In genomic region chr1:98077691-98078090, GRCh38 we compare ENCODE assay signal across 18 cellular contexts.
"Had no signal": no experiment of that assay in that cellular context is flagged by ENCODE, and none has a peak within 500 bp of the region (broad histone marks: within the 10 kb centered on the region; RNA-seq: fewer than 3 reads in every experiment).

No MANE protein-coding gene starts in this region.

- H3K4me3 ChIP-seq: lung had no signal

- H3K4me1 Mint-ChIP-seq: activated B cell treated with CpG ODN at 0.5 μM for 24 hours; activated CD4-positive, alpha-beta memory T cell treated with anti-CD3 and anti-CD28 coated beads, Interleukin-2, amount 10 ng/mL, durations not matched to agents 7 days and 5 days; activated T-helper 17 cell treated with anti-CD3 and anti-CD28 coated beads, Interleukin-2, amount 50 U/mL, for 72 hours; stimulated activated naive B cell treated with anti-CD40 and anti-IgM and Interleukin-4, amounts not matched to agents 10 μg/mL and 1 μg/mL and 100 μg/mL, for 72 hours had no signal

- ATAC-seq: activated T-helper 17 cell treated with anti-CD3 and anti-CD28 coated beads, Interleukin-2, amount 50 U/mL, for 72 hours; effector memory CD8-positive, alpha-beta T cell; left lobe of liver; stimulated activated naive B cell treated with anti-CD40 and anti-IgM and Interleukin-4, amounts not matched to agents 10 μg/mL and 1 μg/mL and 100 μg/mL, for 72 hours had no signal

- H3K4me3 Mint-ChIP-seq: activated B cell treated with CpG ODN at 0.5 μM for 24 hours; activated CD4-positive, alpha-beta memory T cell treated with anti-CD3 and anti-CD28 coated beads, Interleukin-2, amount 10 ng/mL, durations not matched to agents 7 days and 5 days; activated naive CD8-positive, alpha-beta T cell treated with anti-CD3 and anti-CD28 coated beads for 36 hours; activated T-helper 17 cell treated with anti-CD3 and anti-CD28 coated beads, Interleukin-2, amount 50 U/mL, for 72 hours; brain; stimulated activated naive B cell treated with anti-CD40 and anti-IgM and Interleukin-4, amounts not matched to agents 10 μg/mL and 1 μg/mL and 100 μg/mL, for 72 hours; T-helper 2 cell treated with Interferon-gamma antibody and Interleukin-4, amounts not matched to agents 5 μg/mL and 100 μg/mL, for 36 hours had no signal

- DNase-seq: activated B cell treated with CpG ODN at 0.5 μM for 24 hours; activated CD4-positive, alpha-beta memory T cell treated with anti-CD3 and anti-CD28 coated beads, Interleukin-2, amount 10 ng/mL, durations not matched to agents 7 days and 5 days; activated CD4-positive, alpha-beta T cell treated with anti-CD3 and anti-CD28 coated beads for 4 hours; activated naive CD4-positive, alpha-beta T cell; activated naive CD8-positive, alpha-beta T cell treated with anti-CD3 and anti-CD28 coated beads for 36 hours; activated T-cell treated with anti-CD3 and anti-CD28 coated beads, Interleukin-2, amount 50 U/mL, for 1 hour; amniotic stem cell; caudate nucleus; effector memory CD8-positive, alpha-beta T cell; head of caudate nucleus; occipital lobe; retina; stimulated activated naive B cell treated with anti-CD40 and anti-IgM and Interleukin-4, amounts not matched to agents 10 μg/mL and 1 μg/mL and 100 μg/mL, for 72 hours had no signal

- H3K27me3 Mint-ChIP-seq: activated B cell treated with CpG ODN at 0.5 μM for 24 hours; activated CD4-positive, alpha-beta memory T cell treated with anti-CD3 and anti-CD28 coated beads, Interleukin-2, amount 10 ng/mL, durations not matched to agents 7 days and 5 days; activated naive CD8-positive, alpha-beta T cell treated with anti-CD3 and anti-CD28 coated beads for 36 hours; activated T-helper 17 cell treated with anti-CD3 and anti-CD28 coated beads, Interleukin-2, amount 50 U/mL, for 72 hours; brain; effector memory CD8-positive, alpha-beta T cell; stimulated activated naive B cell treated with anti-CD40 and anti-IgM and Interleukin-4, amounts not matched to agents 10 μg/mL and 1 μg/mL and 100 μg/mL, for 72 hours had no signal

- H3K27ac Mint-ChIP-seq: activated B cell treated with CpG ODN at 0.5 μM for 24 hours; activated CD4-positive, alpha-beta memory T cell treated with anti-CD3 and anti-CD28 coated beads, Interleukin-2, amount 10 ng/mL, durations not matched to agents 7 days and 5 days; activated naive CD8-positive, alpha-beta T cell treated with anti-CD3 and anti-CD28 coated beads for 36 hours; activated T-helper 17 cell treated with anti-CD3 and anti-CD28 coated beads, Interleukin-2, amount 50 U/mL, for 72 hours; brain; stimulated activated naive B cell treated with anti-CD40 and anti-IgM and Interleukin-4, amounts not matched to agents 10 μg/mL and 1 μg/mL and 100 μg/mL, for 72 hours; T-helper 2 cell treated with Interferon-gamma antibody and Interleukin-4, amounts not matched to agents 5 μg/mL and 100 μg/mL, for 36 hours had no signal

- H3K9me3 Mint-ChIP-seq: activated B cell treated with CpG ODN at 0.5 μM for 24 hours; activated CD4-positive, alpha-beta memory T cell treated with anti-CD3 and anti-CD28 coated beads, Interleukin-2, amount 10 ng/mL, durations not matched to agents 7 days and 5 days; activated naive CD8-positive, alpha-beta T cell treated with anti-CD3 and anti-CD28 coated beads for 36 hours; activated T-helper 17 cell treated with anti-CD3 and anti-CD28 coated beads, Interleukin-2, amount 50 U/mL, for 72 hours; brain; effector memory CD8-positive, alpha-beta T cell; stimulated activated naive B cell treated with anti-CD40 and anti-IgM and Interleukin-4, amounts not matched to agents 10 μg/mL and 1 μg/mL and 100 μg/mL, for 72 hours; T-helper 2 cell treated with Interferon-gamma antibody and Interleukin-4, amounts not matched to agents 5 μg/mL and 100 μg/mL, for 36 hours had no signal

- H3K36me3 Mint-ChIP-seq: activated naive CD8-positive, alpha-beta T cell treated with anti-CD3 and anti-CD28 coated beads for 36 hours; brain; stimulated activated naive B cell treated with anti-CD40 and anti-IgM and Interleukin-4, amounts not matched to agents 10 μg/mL and 1 μg/mL and 100 μg/mL, for 72 hours had no signal
